14 cellular contexts compared by ENCODE assay signal in genomic region chr1:7670334-7671145, GRCh38.
DNase-seq lines count a peak whose midpoint lies in the region; ATAC-seq and TF ChIP-seq lines count a peak whose summit lies in the region.
"Had no signal": no experiment of that assay in that cellular context is flagged by ENCODE, and none has a peak within 500 bp of the region (broad histone marks: within the 10 kb centered on the region; RNA-seq: fewer than 3 reads in every experiment).

No MANE protein-coding gene starts in this region.

- peak; percentile 45 to 55 for ATAC-seq in gastrocnemius medialis

- DNase-seq in NCI-H1105 treated with DMSO at 0.1 percent for 48 hours (lab: John Stamatoyannopoulos, UW): peak; percentile 1
- no peak for DNase-seq in NCI-H1105 (lab: John Stamatoyannopoulos, UW)
- DNase-seq in right atrium auricular region (ENCODE audit: low spot score): peak; percentile 70
- DNase-seq in gastrocnemius medialis: peak; percentile 59 to 67
- no peak for DNase-seq in NCI-H1694 (lab: John Stamatoyannopoulos, UW)
- no peak for DNase-seq in spleen
- no peak for DNase-seq in hippocampal formation (lab: John Stamatoyannopoulos, UW)
- DNase-seq: activated CD4-positive, alpha-beta T cell treated with anti-CD3 and anti-CD28 coated beads, Interleukin-2, amount 50 U/mL, for 4 hours; effector memory CD4-positive, alpha-beta T cell; foreskin melanocyte; stimulated activated CD4-positive, alpha-beta T cell treated with anti-CD3 and anti-CD28 coated beads, Interleukin-4, amount 100 ng/mL, for 4 hours; stimulated activated naive B cell treated with anti-CD40 and anti-IgM and Interleukin-4, amounts not matched to agents 10 μg/mL and 1 μg/mL and 100 μg/mL, for 72 hours; T1000 had no signal

- H3K4me3 ChIP-seq in right atrium auricular region (no peak overlapping the region), gastrocnemius medialis (peak overlapping the region in 1 of 4 donors; percentile 22), spleen (no peak overlapping the region)

- TF ChIP-seq CTCF in right atrium auricular region (IDR thresholded peaks at IDR 0.05) (no peak), gastrocnemius medialis (IDR thresholded peaks at IDR 0.05 in 4 of 5, conservative IDR thresholded peaks at IDR 0.05 in 1 of 5) (no peak), spleen (IDR thresholded peaks at IDR 0.05 in 8 of 11, conservative IDR thresholded peaks at IDR 0.05 in 3 of 11) (no peak)

- H3K27ac ChIP-seq in angular gyrus (ENCODE audit: low read depth, low read length): peak overlapping the region; percentile 98
- no peak overlapping the region for H3K27ac ChIP-seq in right atrium auricular region
- H3K27ac ChIP-seq in gastrocnemius medialis: peak overlapping the region in 2 of 4 donors; percentile 33 to 46
- no peak overlapping the region for H3K27ac ChIP-seq in spleen

- H3K9me3 ChIP-seq in right atrium auricular region (no peaks in the 10 kb centered on the region), gastrocnemius medialis (no peaks in the 10 kb centered on the region), spleen (no peaks in the 10 kb centered on the region)

- in situ Hi-C loops in gastrocnemius medialis (cut with MboI; ENCODE audit: low sequenced_read_pairs in 4 of 4): loop anchor here in 3 of 4 donors (5.0 to 25.0 kb wide), 3 partner anchors 77 to 242 kb away; no protein-coding TSS in a partner anchor

- WGBS in spleen, 5 donors: 48 to 74% (median 67%) methylated on average over 10 to 15 of the region's 15 CpGs

- peak in 1 of 2 donors; percentile 14 for TF ChIP-seq POLR2A in gastrocnemius medialis (IDR thresholded peaks at IDR 0.05)
- no peak for TF ChIP-seq POLR2A in spleen (IDR thresholded peaks at IDR 0.05)

- intact Hi-C loops in gastrocnemius medialis (cut with DNase I; ENCODE audit: low total_unique reads) (no loop called here), spleen (cut with DNase I; ENCODE audit: low total_unique reads) (no loop called here)

- H3K36me3 ChIP-seq in right atrium auricular region (no peaks in the 10 kb centered on the region), gastrocnemius medialis (no peaks in the 10 kb centered on the region), spleen (no peaks in the 10 kb centered on the region)

- H3K4me1 ChIP-seq in right atrium auricular region (peaks cover 0 to 17% of the 10 kb centered on the region in 2 donors), gastrocnemius medialis (peaks cover 4 to 6% of the 10 kb centered on the region in 2 donors), spleen (peaks cover 0 to 32% (median 18%) of the 10 kb centered on the region in 6 donors)

- H3K27me3 ChIP-seq in right atrium auricular region (no peaks in the 10 kb centered on the region), gastrocnemius medialis (no peaks in the 10 kb centered on the region), spleen (replicated peaks in 1 of 7) (peaks cover 0 to 13% (median 6%) of the 10 kb centered on the region in 7 donors)

Comparison
In these comparisons a context has a peak if more than half of its experiments do, and no peak if none do; other contexts are left out.
1. DNase-seq: peak in NCI-H1105 treated with DMSO at 0.1 percent for 48 hours (single experiment), right atrium auricular region (single experiment) and gastrocnemius medialis (2 of 2); none in NCI-H1105 (single experiment), NCI-H1694 (single experiment), spleen (single experiment) and hippocampal formation (0 of 2).